35 cellular contexts compared by ENCODE assay signal in genomic region chrX:39030636-39031035, GRCh38.
"Had no signal": no experiment of that assay in that cellular context is flagged by ENCODE, and none has a peak within 500 bp of the region (broad histone marks: within the 10 kb centered on the region; RNA-seq: fewer than 3 reads in every experiment).

No MANE protein-coding gene starts in this region.

- H3K9me3 ChIP-seq: MG63 had no signal

- H3K36me3 ChIP-seq: MG63 had no signal

- H3K27ac ChIP-seq: KMS-11 had no signal

- H3K4me2 ChIP-seq: KMS-11 had no signal

- DNase-seq: Karpas-422, Kasumi-1, MG63, MM.1S, MV-4-11, NCI-H1048, NCI-H1092, NCI-H1092 treated with DMSO at 0.1 percent for 48 hours, NCI-H1105, NCI-H1105 treated with DMSO at 0.1 percent for 48 hours, NCI-H1417, NCI-H1417 treated with DMSO at 0.1 percent for 48 hours, NCI-H1436, NCI-H1436 treated with DMSO at 0.1 percent for 48 hours, NCI-H146, NCI-H1694, NCI-H1694 treated with DMSO at 0.1 percent for 48 hours, NCI-H187, NCI-H187 treated with DMSO at 0.1 percent for 48 hours, NCI-H1930, NCI-H2029, NCI-H2029 treated with DMSO at 0.1 percent for 48 hours, NCI-H2081, NCI-H2081 treated with DMSO at 0.1 percent for 48 hours, NCI-H2107, NCI-H2171, NCI-H2171 treated with DMSO at 0.1 percent for 48 hours, NCI-H2227 treated with DMSO at 0.1 percent for 48 hours, NCI-H226, NCI-H345, NCI-H446, NCI-H446 treated with DMSO at 0.1 percent for 48 hours, NCI-H510A, NCI-H510A treated with DMSO at 0.1 percent for 48 hours had no signal

- H3K27me3 ChIP-seq: MG63 had no signal

- H3K4me3 ChIP-seq: MG63 had no signal

- H3K9ac ChIP-seq: KMS-11 had no signal
